ENCODE assay signal across 9 cellular contexts in genomic region chr12:120453977-120454376, GRCh38. TPM values are rescaled to one million over a fixed set of nuclear protein-coding genes. Genes with fewer than 3 reads are reported as not detected.
A peak's percentile ranks its signal among the peaks of the same experiment; 100 is the strongest.
DNase-seq lines count a peak whose midpoint lies in the region; ATAC-seq and TF ChIP-seq lines count a peak whose summit lies in the region.
"Had no signal": no experiment of that assay in that cellular context is flagged by ENCODE, and none has a peak within 500 bp of the region (broad histone marks: within the 10 kb centered on the region; RNA-seq: fewer than 3 reads in every experiment).

No MANE protein-coding gene starts in this region.

- H3K9me3 Mint-ChIP-seq in IgD-negative memory B cell (no peaks in the 10 kb centered on the region), immature natural killer cell (no peaks in the 10 kb centered on the region)

- peak overlapping the region in 1 of 4 donors; percentile 5 for H3K4me3 Mint-ChIP-seq in IgD-negative memory B cell
- H3K4me3 Mint-ChIP-seq in immature natural killer cell: no peak overlapping the region
- H3K4me3 Mint-ChIP-seq: activated naive CD8-positive, alpha-beta T cell had no signal

- no peaks in the 10 kb centered on the region for H3K27me3 Mint-ChIP-seq in IgD-negative memory B cell
- peaks cover 2 to 7% (median 2%) of the 10 kb centered on the region in 3 donors for H3K27me3 Mint-ChIP-seq in immature natural killer cell (ENCODE audit: low read depth in 3 of 3)
- H3K27me3 Mint-ChIP-seq: activated naive CD8-positive, alpha-beta T cell had no signal

- ATAC-seq in HG02642 (IDR thresholded peaks at IDR 0.05; ENCODE audit: poor library complexity, unreplicated experiment) (no peak), GM19397 (IDR thresholded peaks at IDR 0.05; ENCODE audit: unreplicated experiment) (no peak)

- no peak overlapping the region for H3K4me3 ChIP-seq in WI38 (ENCODE audit: low read depth, low read length)

- H3K36me3 Mint-ChIP-seq in IgD-negative memory B cell: no peaks in the 10 kb centered on the region
- peaks cover 0 to 7% (median 5%) of the 10 kb centered on the region in 3 donors for H3K36me3 Mint-ChIP-seq in immature natural killer cell
- H3K36me3 Mint-ChIP-seq: activated naive CD8-positive, alpha-beta T cell had no signal

- TF ChIP-seq CTCF in WI38 (IDR thresholded peaks at IDR 0.05; ENCODE audit: low read depth, low read length): peak; percentile 77

- H3K27ac Mint-ChIP-seq in IgD-negative memory B cell (peak overlapping the region in 2 of 3 donors; percentile 1 to 59), immature natural killer cell (peak overlapping the region in 4 of 6 donors; percentile 7 to 69 (median 64))
- H3K27ac Mint-ChIP-seq: activated naive CD8-positive, alpha-beta T cell had no signal

- peak; percentile 29 for DNase-seq in activated CD4-positive, alpha-beta T cell treated with anti-CD3 and anti-CD28 coated beads for 48 hours
- no peak for DNase-seq in activated CD4-positive, alpha-beta T cell treated with anti-CD3 and anti-CD28 coated beads for 1 hour
- DNase-seq in immature natural killer cell (peak in 2 of 3 donors; percentile 35 to 47), NCI-H1930 (lab: John Stamatoyannopoulos, UW) (no peak)

- H3K4me1 Mint-ChIP-seq in IgD-negative memory B cell (peaks cover 4 to 6% (median 6%) of the 10 kb centered on the region in 3 donors), immature natural killer cell (peaks cover 3 to 14% of the 10 kb centered on the region in 2 donors)

RNA-seq across cellular contexts. Expression of gene GATC, which starts 7.7 kb away (rescaled TPM):
- polyA plus RNA-seq in IgD-negative memory B cell (23.0 TPM), immature natural killer cell (10 to 100 TPM in 2 of 3 donors, 1 to 10 TPM in 1; 8.3 to 26.7 (median 23.3) TPM)

RNA-seq across cellular contexts. Expression of gene TRIAP1, which starts 7.8 kb away (rescaled TPM):
- polyA plus RNA-seq in IgD-negative memory B cell (53.0 TPM), immature natural killer cell (10 to 100 TPM; 66.4 to 76.8 (median 69.2) TPM)

RNA-seq across cellular contexts. Expression of gene SRSF9, which starts 15.6 kb away (rescaled TPM):
- 204 TPM for polyA plus RNA-seq in IgD-negative memory B cell
- polyA plus RNA-seq in immature natural killer cell: 100 to 1,000 TPM; 221 to 292 (median 271) TPM

RNA-seq across cellular contexts. Expression of gene COX6A1, which starts 16.1 kb away (rescaled TPM):
- polyA plus RNA-seq in IgD-negative memory B cell (830 TPM), immature natural killer cell (1,000 to 10,000 TPM in 2 of 3 donors, 100 to 1,000 TPM in 1; 859 to 1,309 (median 1,192) TPM)

RNA-seq across cellular contexts. Expression of gene DYNLL1, which starts 41.9 kb away (rescaled TPM):
- 442 TPM for polyA plus RNA-seq in IgD-negative memory B cell
- 100 to 1,000 TPM; 399 to 508 (median 457) TPM for polyA plus RNA-seq in immature natural killer cell

Comparison
In these comparisons a context has a peak if more than half of its experiments do, and no peak if none do; other contexts are left out.
1. DNase-seq: peak in activated CD4-positive, alpha-beta T cell treated with anti-CD3 and anti-CD28 coated beads for 48 hours (single experiment) and immature natural killer cell (2 of 3); none in activated CD4-positive, alpha-beta T cell treated with anti-CD3 and anti-CD28 coated beads for 1 hour (single experiment) and NCI-H1930 (0 of 2).